In genomic region chr6:113344969-113345368, GRCh38 we compare ENCODE assay signal across 23 cellular contexts.
A peak's percentile ranks its signal among the peaks of the same experiment; 100 is the strongest.
DNase-seq lines count a peak whose midpoint lies in the region; ATAC-seq, FAIRE-seq and TF ChIP-seq lines count a peak whose summit lies in the region.
"Had no signal": no experiment of that assay in that cellular context is flagged by ENCODE, and none has a peak within 500 bp of the region (broad histone marks: within the 10 kb centered on the region; RNA-seq: fewer than 3 reads in every experiment).

No MANE protein-coding gene starts in this region.

- peaks cover 12% of the 10 kb centered on the region for H3K4me1 ChIP-seq in astrocyte (ENCODE audit: insufficient read depth, low read length)
- H3K4me1 ChIP-seq in mesenchymal stem cell (ENCODE audit: control insufficient read depth, insufficient read depth, low read depth, low read length) = no peaks in the 10 kb centered on the region
- H3K4me1 ChIP-seq in naive thymus-derived CD4-positive, alpha-beta T cell (ENCODE audit: control insufficient read depth in 2 of 2, insufficient read depth in 2 of 2, low read length in 2 of 2) = no peaks in the 10 kb centered on the region

- H3K4me3 Mint-ChIP-seq in HFFc6 (peak overlapping the region; percentile 60), astrocyte (ENCODE audit: unreplicated experiment) (no peak overlapping the region)
- H3K4me3 Mint-ChIP-seq in naive thymus-derived CD4-positive, alpha-beta T cell = no peak overlapping the region
- no peak overlapping the region for H3K4me3 Mint-ChIP-seq in activated T-cell treated with anti-CD3 and anti-CD28 coated beads, Interleukin-2, amount 50 U/mL, for 72 hours
- H3K4me3 Mint-ChIP-seq: H9, IgD-negative memory B cell had no signal

- H4K20me1 ChIP-seq in astrocyte (ENCODE audit: insufficient read depth, low read length) = no peaks in the 10 kb centered on the region

- no peak overlapping the region for H3K23ac ChIP-seq in mesenchymal stem cell (ENCODE audit: low read length in 2 of 2)

- intact Hi-C loops in naive thymus-derived CD4-positive, alpha-beta T cell (cut with micrococcal nuclease) = no loop called here

- 69% methylated on average over 2 of the region's 2 CpGs for WGBS in mesenchymal stem cell

- H3K9me3 Mint-ChIP-seq in HFFc6 (no peaks in the 10 kb centered on the region), astrocyte (ENCODE audit: unreplicated experiment) (no peaks in the 10 kb centered on the region)
- H3K9me3 Mint-ChIP-seq in naive thymus-derived CD4-positive, alpha-beta T cell = peaks cover 0 to 8% (median 0%) of the 10 kb centered on the region in 11 donors
- peaks cover 0 to 4% of the 10 kb centered on the region in 2 donors for H3K9me3 Mint-ChIP-seq in activated T-cell treated with anti-CD3 and anti-CD28 coated beads, Interleukin-2, amount 50 U/mL, for 72 hours
- H3K9me3 Mint-ChIP-seq: H9, IgD-negative memory B cell had no signal

- H3K9ac ChIP-seq in astrocyte (ENCODE audit: low read length) (no peak overlapping the region), mesenchymal stem cell (ENCODE audit: low read length) (no peak overlapping the region)

- H3K36me3 ChIP-seq in astrocyte (ENCODE audit: insufficient read depth, low read length) (no peaks in the 10 kb centered on the region), mesenchymal stem cell (ENCODE audit: control insufficient read depth in 1 of 2, insufficient read depth in 2 of 2, low read depth in 1 of 2, low read length in 2 of 2) (no peaks in the 10 kb centered on the region)
- H3K36me3 ChIP-seq in naive thymus-derived CD4-positive, alpha-beta T cell (ENCODE audit: control insufficient read depth in 2 of 3, insufficient read depth in 3 of 3, low read length in 3 of 3) = no peaks in the 10 kb centered on the region

- peaks cover 62% of the 10 kb centered on the region for H3K4me1 Mint-ChIP-seq in HFFc6 (ENCODE audit: low read depth)
- peaks cover 17% of the 10 kb centered on the region for H3K4me1 Mint-ChIP-seq in astrocyte (ENCODE audit: low read depth, unreplicated experiment)
- no peaks in the 10 kb centered on the region for H3K4me1 Mint-ChIP-seq in naive thymus-derived CD4-positive, alpha-beta T cell
- H3K4me1 Mint-ChIP-seq in activated T-cell treated with anti-CD3 and anti-CD28 coated beads, Interleukin-2, amount 50 U/mL, for 72 hours (ENCODE audit: low read depth) = no peaks in the 10 kb centered on the region

- CTCF ChIA-PET in naive thymus-derived CD4-positive, alpha-beta T cell (lab: Charles Lee) = no interaction called here

- no peak for TF ChIP-seq CTCF in HFFc6 (IDR thresholded peaks at IDR 0.05)
- TF ChIP-seq CTCF in astrocyte (IDR thresholded peaks at IDR 0.05; ENCODE audit: insufficient read depth, low read depth, low read length) = no peak

- no peak overlapping the region for H2BK15ac ChIP-seq in mesenchymal stem cell (ENCODE audit: low read depth, poor library complexity, severe bottlenecking)

- no peak for ATAC-seq in naive thymus-derived CD4-positive, alpha-beta T cell
- no peak for ATAC-seq in activated T-cell treated with anti-CD3 and anti-CD28 coated beads, Interleukin-2, amount 50 U/mL, for 72 hours (replicated peaks in 1 of 2)

- FAIRE-seq in astrocyte (lab: Jason Lieb, UNC) = peak; percentile 87
- FAIRE-seq: A204.1, G401.6, HTR-8/SVneo had no signal

- no peaks in the 10 kb centered on the region for H3K79me2 ChIP-seq in astrocyte (ENCODE audit: insufficient read depth, low read length)

- no peak overlapping the region for H3K4me3 ChIP-seq in astrocyte (ENCODE audit: insufficient read depth, low read depth, low read length)
- no peak overlapping the region for H3K4me3 ChIP-seq in mesenchymal stem cell (ENCODE audit: insufficient read depth in 1 of 2, low read depth in 1 of 2, low read length in 2 of 2)
- H3K4me3 ChIP-seq in naive thymus-derived CD4-positive, alpha-beta T cell (ENCODE audit: low read length) = no peak overlapping the region
- H3K4me3 ChIP-seq: SK-N-MC had no signal

- peak overlapping the region; percentile 11 to 28 for H3K18ac ChIP-seq in mesenchymal stem cell (ENCODE audit: low read depth in 1 of 2, low read length in 2 of 2)

- POLR2A ChIA-PET in naive thymus-derived CD4-positive, alpha-beta T cell (lab: Charles Lee) = no interaction called here

- no peaks in the 10 kb centered on the region for H3K9me3 ChIP-seq in astrocyte (ENCODE audit: insufficient read depth, low read depth, low read length)
- no peaks in the 10 kb centered on the region for H3K9me3 ChIP-seq in mesenchymal stem cell (ENCODE audit: control insufficient read depth, low read length)
- H3K9me3 ChIP-seq in naive thymus-derived CD4-positive, alpha-beta T cell (ENCODE audit: control insufficient read depth in 2 of 3, low read length in 3 of 3) = no peaks in the 10 kb centered on the region

- H3K79me1 ChIP-seq in mesenchymal stem cell (replicated peaks; ENCODE audit: low read length, poor library complexity, severe bottlenecking) = no peaks in the 10 kb centered on the region

- H3K27me3 ChIP-seq in astrocyte (ENCODE audit: insufficient read depth, low read length) = no peaks in the 10 kb centered on the region
- H3K27me3 ChIP-seq in mesenchymal stem cell (ENCODE audit: control insufficient read depth in 1 of 2, insufficient read depth in 1 of 2, low read length in 2 of 2) = no peaks in the 10 kb centered on the region
- H3K27me3 ChIP-seq in naive thymus-derived CD4-positive, alpha-beta T cell (ENCODE audit: control insufficient read depth in 2 of 2, insufficient read depth in 2 of 2, low read length in 2 of 2) = no peaks in the 10 kb centered on the region

- H2AFZ ChIP-seq in astrocyte (ENCODE audit: low read depth, low read length) (peak overlapping the region; percentile 8), mesenchymal stem cell (ENCODE audit: low read depth, low read length) (no peak overlapping the region)

- no peak overlapping the region for H3K27ac ChIP-seq in astrocyte (ENCODE audit: low read depth, low read length)
- H3K27ac ChIP-seq in mesenchymal stem cell (ENCODE audit: low read length, poor library complexity, severe bottlenecking) = no peak overlapping the region
- no peak overlapping the region for H3K27ac ChIP-seq in naive thymus-derived CD4-positive, alpha-beta T cell (ENCODE audit: low read depth, low read length)
- H3K27ac ChIP-seq: C4-2B, SK-N-MC had no signal

- peak overlapping the region; percentile 75 for H3K27ac Mint-ChIP-seq in HFFc6
- peak overlapping the region; percentile 50 for H3K27ac Mint-ChIP-seq in astrocyte (ENCODE audit: unreplicated experiment)
- no peak overlapping the region for H3K27ac Mint-ChIP-seq in naive thymus-derived CD4-positive, alpha-beta T cell
- no peak overlapping the region for H3K27ac Mint-ChIP-seq in activated T-cell treated with anti-CD3 and anti-CD28 coated beads, Interleukin-2, amount 50 U/mL, for 72 hours
- H3K27ac Mint-ChIP-seq: IgD-negative memory B cell had no signal

- H3K27me3 Mint-ChIP-seq in HFFc6 (ENCODE audit: insufficient read depth) = peaks cover 3% of the 10 kb centered on the region; the same call in 1 of the 2 replicates
- no peaks in the 10 kb centered on the region for H3K27me3 Mint-ChIP-seq in astrocyte (ENCODE audit: low read depth, unreplicated experiment)
- H3K27me3 Mint-ChIP-seq in naive thymus-derived CD4-positive, alpha-beta T cell = peaks cover 0 to 4% (median 0%) of the 10 kb centered on the region in 5 donors
- peaks cover 7% of the 10 kb centered on the region for H3K27me3 Mint-ChIP-seq in activated T-cell treated with anti-CD3 and anti-CD28 coated beads, Interleukin-2, amount 50 U/mL, for 72 hours (ENCODE audit: low read depth)

- H4K91ac ChIP-seq in mesenchymal stem cell (ENCODE audit: low read length) = no peak overlapping the region

- peak overlapping the region; percentile 27 for H4K8ac ChIP-seq in mesenchymal stem cell (ENCODE audit: low read length)

- H2BK5ac ChIP-seq in mesenchymal stem cell (ENCODE audit: low read depth, low read length, poor library complexity, severe bottlenecking) = no peak overlapping the region

- H2BK120ac ChIP-seq in mesenchymal stem cell (ENCODE audit: low read depth, low read length) = no peak overlapping the region

- no peak overlapping the region for H2BK12ac ChIP-seq in mesenchymal stem cell (ENCODE audit: low read length in 2 of 2)

- no peaks in the 10 kb centered on the region for H3K36me3 Mint-ChIP-seq in HFFc6 (ENCODE audit: low read depth)
- no peaks in the 10 kb centered on the region for H3K36me3 Mint-ChIP-seq in astrocyte (ENCODE audit: low read depth, unreplicated experiment)
- no peaks in the 10 kb centered on the region for H3K36me3 Mint-ChIP-seq in naive thymus-derived CD4-positive, alpha-beta T cell
- peaks cover 0 to 2% of the 10 kb centered on the region in 2 donors for H3K36me3 Mint-ChIP-seq in activated T-cell treated with anti-CD3 and anti-CD28 coated beads, Interleukin-2, amount 50 U/mL, for 72 hours (ENCODE audit: insufficient read depth in 2 of 2)
- H3K36me3 Mint-ChIP-seq: IgD-negative memory B cell had no signal

- H3K4me2 ChIP-seq in astrocyte (ENCODE audit: low read length) = no peak overlapping the region
- H3K4me2 ChIP-seq in mesenchymal stem cell (ENCODE audit: low read length, poor library complexity, severe bottlenecking) = no peak overlapping the region

- no peak overlapping the region for H2AK5ac ChIP-seq in mesenchymal stem cell (ENCODE audit: low read length, severe bottlenecking)

- H3K4ac ChIP-seq in mesenchymal stem cell (ENCODE audit: low read depth in 1 of 2, low read length in 2 of 2) = no peak overlapping the region

- H3K14ac ChIP-seq in mesenchymal stem cell (ENCODE audit: low read length in 2 of 2) = no peak overlapping the region

- DNase-seq in AG08395 (ENCODE audit: low spot score) (peak; percentile 24), HFFc6 (peak; percentile 53), astrocyte (ENCODE audit: low read depth) (peak; percentile 60), mesenchymal stem cell (no peak), glomerular visceral epithelial cell (ENCODE audit: extremely low spot score) (no peak)
- DNase-seq in naive thymus-derived CD4-positive, alpha-beta T cell = no peak
- no peak for DNase-seq in activated T-cell treated with anti-CD3 and anti-CD28 coated beads, Interleukin-2, amount 50 U/mL, for 72 hours
- DNase-seq: DMS79, H9, Karpas-422, MM.1S, NCI-H1092, NCI-H146, NCI-H2081 treated with DMSO at 0.1 percent for 48 hours, NCI-H510A, NCI-H748 treated with DMSO at 0.1 percent for 48 hours, SHP77 had no signal

Comparison
In these comparisons a context has a peak if more than half of its experiments do, and no peak if none do; other contexts are left out.
1. DNase-seq: peak in AG08395 (single experiment), HFFc6 (single experiment) and astrocyte (single experiment); none in mesenchymal stem cell (single experiment), glomerular visceral epithelial cell (single experiment), naive thymus-derived CD4-positive, alpha-beta T cell (0 of 9) and activated T-cell treated with anti-CD3 and anti-CD28 coated beads, Interleukin-2, amount 50 U/mL, for 72 hours (0 of 2).
2. H3K27ac Mint-ChIP-seq: peak in HFFc6 (single experiment) and astrocyte (single experiment); none in naive thymus-derived CD4-positive, alpha-beta T cell (0 of 9) and activated T-cell treated with anti-CD3 and anti-CD28 coated beads, Interleukin-2, amount 50 U/mL, for 72 hours (single experiment).